In genomic region chr20:19874328-19874727, GRCh38 we compare ENCODE assay signal across 29 cellular contexts.
"Had no signal": no experiment of that assay in that cellular context is flagged by ENCODE, and none has a peak within 500 bp of the region (broad histone marks: within the 10 kb centered on the region; RNA-seq: fewer than 3 reads in every experiment).

No MANE protein-coding gene starts in this region.

- H3K27me3 Mint-ChIP-seq: activated CD8-positive, alpha-beta memory T cell treated with anti-CD3 and anti-CD28 coated beads, Interleukin-2, amount 10 ng/mL, durations not matched to agents 7 days and 5 days; progenitor cell of endocrine pancreas had no signal

- H3K36me3 Mint-ChIP-seq: activated CD8-positive, alpha-beta memory T cell treated with anti-CD3 and anti-CD28 coated beads, Interleukin-2, amount 10 ng/mL, durations not matched to agents 7 days and 5 days; activated naive CD4-positive, alpha-beta T cell treated with anti-CD3 and anti-CD28 coated beads, Interleukin-2, amount 50 U/mL, for 72 hours had no signal

- H3K36me3 ChIP-seq: cardiac muscle cell, colonic mucosa, ovary, right lobe of liver, transverse colon had no signal

- H3K4me3 ChIP-seq: cardiac muscle cell, colonic mucosa, heart left ventricle, left ventricle myocardium inferior, lung, ovary, right lobe of liver, skin epidermis, testis, transverse colon had no signal

- H3K4me1 Mint-ChIP-seq: activated CD4-positive, alpha-beta T cell treated with anti-CD3 and anti-CD28 coated beads for 36 hours; activated CD8-positive, alpha-beta memory T cell treated with anti-CD3 and anti-CD28 coated beads, Interleukin-2, amount 10 ng/mL, durations not matched to agents 7 days and 5 days had no signal

- H3K27me3 ChIP-seq: cardiac muscle cell, colonic mucosa, heart left ventricle, ovary, right lobe of liver, testis, transverse colon had no signal

- FAIRE-seq: endometrium, urothelium cell line had no signal

- H3K27ac Mint-ChIP-seq: activated CD4-positive, alpha-beta T cell treated with anti-CD3 and anti-CD28 coated beads for 36 hours; activated CD8-positive, alpha-beta memory T cell treated with anti-CD3 and anti-CD28 coated beads, Interleukin-2, amount 10 ng/mL, durations not matched to agents 7 days and 5 days; activated CD8-positive, alpha-beta T cell treated with anti-CD3 and anti-CD28 coated beads, Interleukin-2, amount 10 ng/mL, durations not matched to agents 7 days and 5 days; activated naive CD4-positive, alpha-beta T cell treated with anti-CD3 and anti-CD28 coated beads, Interleukin-2, amount 50 U/mL, for 72 hours; activated T-cell treated with anti-CD3 and anti-CD28 coated beads, Interleukin-2, amount 50 U/mL, for 72 hours; progenitor cell of endocrine pancreas had no signal

- H3K4me3 Mint-ChIP-seq: activated CD4-positive, alpha-beta T cell treated with anti-CD3 and anti-CD28 coated beads for 36 hours; activated CD8-positive, alpha-beta memory T cell treated with anti-CD3 and anti-CD28 coated beads, Interleukin-2, amount 10 ng/mL, durations not matched to agents 7 days and 5 days; activated CD8-positive, alpha-beta T cell treated with anti-CD3 and anti-CD28 coated beads, Interleukin-2, amount 10 ng/mL, durations not matched to agents 7 days and 5 days; activated T-cell treated with anti-CD3 and anti-CD28 coated beads, Interleukin-2, amount 50 U/mL, for 72 hours; nephron had no signal

- ATAC-seq: activated CD4-positive, alpha-beta T cell treated with anti-CD3 and anti-CD28 coated beads for 36 hours; activated CD8-positive, alpha-beta memory T cell treated with anti-CD3 and anti-CD28 coated beads, Interleukin-2, amount 10 ng/mL, durations not matched to agents 7 days and 5 days; activated CD8-positive, alpha-beta T cell treated with anti-CD3 and anti-CD28 coated beads, Interleukin-2, amount 10 ng/mL, durations not matched to agents 7 days and 5 days; activated naive CD4-positive, alpha-beta T cell treated with anti-CD3 and anti-CD28 coated beads, Interleukin-2, amount 50 U/mL, for 72 hours; activated T-cell treated with anti-CD3 and anti-CD28 coated beads, Interleukin-2, amount 50 U/mL, for 72 hours; heart left ventricle; right lobe of liver; stimulated activated naive CD8-positive, alpha-beta T cell treated with anti-CD3 and anti-CD28 coated beads, Interleukin-15, Interleukin-2, amounts not matched to agents 100 U/mL and 50 U/mL, for 24 hours had no signal

- H3K27ac ChIP-seq: cardiac muscle cell, colonic mucosa, heart left ventricle, left ventricle myocardium inferior, ovary, right lobe of liver, testis, transverse colon had no signal

- DNase-seq: activated CD4-positive, alpha-beta T cell treated with anti-CD3 and anti-CD28 coated beads for 36 hours; activated CD4-positive, CD25-positive, alpha-beta regulatory T cell; activated CD8-positive, alpha-beta memory T cell treated with anti-CD3 and anti-CD28 coated beads, Interleukin-2, amount 10 ng/mL, durations not matched to agents 7 days and 5 days; activated CD8-positive, alpha-beta T cell treated with anti-CD3 and anti-CD28 coated beads, Interleukin-2, amount 10 ng/mL, durations not matched to agents 7 days and 5 days; activated naive CD4-positive, alpha-beta T cell; activated T-cell treated with anti-CD3 and anti-CD28 coated beads, Interleukin-2, amount 50 U/mL, for 72 hours; cerebellar nuclear complex; colonic mucosa; effector CD8-positive, alpha-beta T cell; erythroblast; heart left ventricle; hypothalamus; kidney glomerular epithelial cell; left ventricle myocardium inferior; ovary; right lobe of liver; stimulated activated CD4-positive, alpha-beta T cell treated with anti-CD3 and anti-CD28 coated beads, Interleukin-12 subunit alpha, Interleukin-12 subunit beta, amount 100 ng/mL, for 4 hours; stimulated activated CD4-positive, alpha-beta T cell treated with anti-CD3 and anti-CD28 coated beads, Interleukin-4, amount 100 ng/mL, for 1 hour; stimulated activated naive CD8-positive, alpha-beta T cell treated with anti-CD3 and anti-CD28 coated beads, Interleukin-15, Interleukin-2, amounts not matched to agents 100 U/mL and 50 U/mL, for 24 hours; testis; transverse colon had no signal

- H3K4me1 ChIP-seq: colonic mucosa had no signal

- H3K9me3 ChIP-seq: colonic mucosa, ovary, right lobe of liver, testis, transverse colon had no signal
